Comparison of ENCODE assay signal across 27 cellular contexts in the genomic region with DNA sequence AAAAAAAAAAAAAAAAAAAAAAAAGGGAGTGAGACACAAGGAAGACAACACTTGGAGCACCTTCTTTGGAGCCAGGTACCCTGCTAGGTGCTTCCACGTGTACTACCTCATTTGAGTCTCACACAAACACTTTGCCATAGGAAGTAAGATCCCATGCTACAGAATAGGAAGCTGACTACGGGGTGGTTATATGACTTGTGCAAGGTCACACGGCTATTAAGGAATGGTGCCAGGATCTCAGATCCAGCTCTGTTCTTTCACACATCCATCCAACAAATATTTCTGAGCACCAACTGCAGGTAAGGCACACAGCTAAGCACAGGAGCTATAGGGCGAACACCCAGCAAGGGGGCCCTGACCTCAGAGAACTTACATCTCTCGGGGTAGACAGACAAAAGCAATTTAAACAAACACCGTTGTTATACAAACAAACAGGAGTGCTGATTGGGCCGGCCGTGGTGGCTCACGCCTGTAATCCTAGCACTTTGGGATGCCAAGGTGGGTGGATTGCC. TPM values are rescaled to one million over a fixed set of nuclear protein-coding genes. Genes with fewer than 3 reads are reported as not detected.
"Had no signal": no experiment of that assay in that cellular context is flagged by ENCODE, and none has a peak within 500 bp of the region (broad histone marks: within the 10 kb centered on the region; RNA-seq: fewer than 3 reads in every experiment).

No MANE protein-coding gene starts in this region.

- H3K9me3 ChIP-seq: esophagus muscularis mucosa, heart right ventricle, pancreas, psoas muscle, sigmoid colon had no signal

- DNase-seq: activated CD4-positive, alpha-beta T cell treated with anti-CD3 and anti-CD28 coated beads for 4 hours; activated CD4-positive, alpha-beta T cell treated with anti-CD3 and anti-CD28 coated beads, Interleukin-2, amount 50 U/mL, for 4 hours; activated CD4-positive, CD25-positive, alpha-beta regulatory T cell; activated naive CD4-positive, alpha-beta T cell; activated T-cell treated with anti-CD3 and anti-CD28 coated beads for 4 hours; activated T-cell treated with anti-CD3 and anti-CD28 coated beads, Interleukin-2, amount 50 U/mL, for 72 hours; anterior cingulate cortex; effector CD4-positive, alpha-beta T cell; foreskin keratinocyte; heart right ventricle; kidney glomerular epithelial cell; left ventricle myocardium superior; mammary epithelial cell; naive B cell; nephron progenitor cell; pancreas; psoas muscle; sigmoid colon; stimulated activated CD4-positive, alpha-beta T cell treated with anti-CD3 and anti-CD28 coated beads, Interleukin-1b, Interleukin-23, amount 100 ng/mL, for 48 hours; stimulated activated CD4-positive, alpha-beta T cell treated with anti-CD3 and anti-CD28 coated beads, Interleukin-4, amount 100 ng/mL, for 4 hours; stimulated activated CD8-positive, alpha-beta memory T cell treated with anti-CD3 and anti-CD28 coated beads, Interleukin-4, amount 100 ng/mL, for 48 hours; stimulated activated naive CD8-positive, alpha-beta T cell treated with anti-CD3 and anti-CD28 coated beads, Interleukin-15, amount 100 ng/mL, for 72 hours; substantia nigra had no signal

- H3K36me3 ChIP-seq: pancreas, sigmoid colon had no signal

- H3K4me1 ChIP-seq: foreskin keratinocyte, pancreas, psoas muscle, sigmoid colon had no signal

- H3K27ac ChIP-seq: foreskin keratinocyte, pancreas, psoas muscle had no signal

- H3K4me3 ChIP-seq: esophagus muscularis mucosa, heart right ventricle, pancreas, psoas muscle, sigmoid colon had no signal

- H3K27me3 ChIP-seq: esophagus muscularis mucosa, foreskin keratinocyte, heart right ventricle, pancreas, sigmoid colon had no signal

- ATAC-seq: activated naive CD4-positive, alpha-beta T cell treated with anti-CD3 and anti-CD28 coated beads, Interleukin-2, amount 50 U/mL, for 72 hours; activated T-cell treated with anti-CD3 and anti-CD28 coated beads, Interleukin-2, amount 50 U/mL, for 72 hours; foreskin keratinocyte; stimulated activated memory B cell treated with anti-CD40 and anti-IgM and Interleukin-4, amounts not matched to agents 10 μg/mL and 1 μg/mL and 100 μg/mL, for 72 hours; stimulated activated naive CD8-positive, alpha-beta T cell treated with anti-CD3 and anti-CD28 coated beads, Interleukin-15, amount 100 ng/mL, for 72 hours had no signal

RNA-seq across cellular contexts. Expression of a gene that starts 22.4 kb away (rescaled TPM):
- total RNA-seq: glomerular endothelial cell had no signal
